In genomic region chr1:161374373-161374772, GRCh38 we compare ENCODE assay signal across 10 cellular contexts. TPM values are rescaled to one million over a fixed set of nuclear protein-coding genes. Genes with fewer than 3 reads are reported as not detected.
DNase-seq lines count a peak whose midpoint lies in the region; ATAC-seq, FAIRE-seq and TF ChIP-seq lines count a peak whose summit lies in the region.
"Had no signal": no experiment of that assay in that cellular context is flagged by ENCODE, and none has a peak within 500 bp of the region (broad histone marks: within the 10 kb centered on the region; RNA-seq: fewer than 3 reads in every experiment).

No MANE protein-coding gene starts in this region.

- peak; percentile 19 to 44 for TF ChIP-seq CTCF in Caco-2 (IDR thresholded peaks at IDR 0.05; ENCODE audit: insufficient read depth in 1 of 2, low read depth in 1 of 2, low read length in 1 of 2, severe bottlenecking in 1 of 2, unreplicated experiment in 1 of 2)
- peak; percentile 12 for TF ChIP-seq CTCF in kidney epithelial cell (IDR thresholded peaks at IDR 0.05; ENCODE audit: insufficient read depth, low read length, poor library complexity, severe bottlenecking)

- H3K27me3 Mint-ChIP-seq in Caco-2 (ENCODE audit: insufficient read depth, unreplicated experiment) = no peaks in the 10 kb centered on the region
- H3K27me3 Mint-ChIP-seq: central memory CD8-positive, alpha-beta T cell had no signal

- H3K36me3 Mint-ChIP-seq in Caco-2 (ENCODE audit: insufficient read depth, unreplicated experiment) = peaks cover 5% of the 10 kb centered on the region

- H3K4me1 Mint-ChIP-seq in Caco-2 (ENCODE audit: low read depth, unreplicated experiment) = no peaks in the 10 kb centered on the region
- H3K4me1 Mint-ChIP-seq: central memory CD8-positive, alpha-beta T cell had no signal

- POLR2A ChIA-PET in Caco-2 (lab: Charles Lee) = interaction anchor here (0.6 to 1.2 kb wide), 3 partner anchors 60 to 167 kb away, joined by 3 to 4 read pairs (median 3); partner anchors contain the start of genes SDHC and TOMM40L

- peak in 1 of 2 experiments; percentile 14 for DNase-seq in Caco-2
- DNase-seq in H7 = peak; percentile 38
- DNase-seq in kidney epithelial cell (ENCODE audit: low read depth) = no peak
- DNase-seq in posterior cingulate gyrus = no peak
- no peak for DNase-seq in H4 (ENCODE audit: low spot score)

- ATAC-seq in GM21529 (IDR thresholded peaks at IDR 0.05; ENCODE audit: unreplicated experiment) = no peak
- no peak for ATAC-seq in HG02973 (IDR thresholded peaks at IDR 0.05; ENCODE audit: unreplicated experiment)

- H3K27me3 ChIP-seq in Caco-2 (replicated peaks; ENCODE audit: control insufficient read depth, insufficient read depth, low read length) = no peaks in the 10 kb centered on the region
- H3K27me3 ChIP-seq in H7 (ENCODE audit: control insufficient read depth, insufficient read depth, low read length) = no peaks in the 10 kb centered on the region
- H3K27me3 ChIP-seq in kidney epithelial cell (ENCODE audit: control insufficient read depth, insufficient read depth, low read length) = no peaks in the 10 kb centered on the region

- BruUV-seq in Caco-2 (replicated peaks; lab: Mats Ljungman, UMichigan) = no TSS peak

- H3K9me3 ChIP-seq in Caco-2 = no peaks in the 10 kb centered on the region

- FAIRE-seq in TTC549 (lab: Jason Lieb, UNC) = peak; percentile 98

- CTCF ChIA-PET in Caco-2 (lab: Charles Lee) = interaction anchor here (0.6 to 1.6 kb wide), 14 partner anchors 13 to 183 kb away, joined by 3 to 21 read pairs (median 4); partner anchors contain the start of genes SDHC and TOMM40L

- H3K4me3 Mint-ChIP-seq in Caco-2 (ENCODE audit: unreplicated experiment) = no peak overlapping the region
- H3K4me3 Mint-ChIP-seq: central memory CD8-positive, alpha-beta T cell had no signal

- intact Hi-C loops in Caco-2 (cut with micrococcal nuclease; ENCODE audit: unreplicated experiment) (loop anchor here (1.0 kb wide), 3 partner anchors 147 to 182 kb away; no protein-coding TSS in a partner anchor), posterior cingulate gyrus (cut with DNase I) (no loop called here)

- H3K4me3 ChIP-seq in Caco-2 (ENCODE audit: low read depth, low read length) = no peak overlapping the region
- no peak overlapping the region for H3K4me3 ChIP-seq in H7 (ENCODE audit: insufficient read depth, low read depth, low read length)
- H3K4me3 ChIP-seq in kidney epithelial cell (ENCODE audit: low read depth, low read length) = no peak overlapping the region

- H3K9me3 Mint-ChIP-seq in Caco-2 (ENCODE audit: unreplicated experiment) = no peaks in the 10 kb centered on the region
- H3K9me3 Mint-ChIP-seq: central memory CD8-positive, alpha-beta T cell had no signal

- peaks cover 15% of the 10 kb centered on the region; the same call in 1 of the 2 replicates for H3K4me1 ChIP-seq in Caco-2
- H3K4me1 ChIP-seq: parathyroid adenoma had no signal

- H3K27ac Mint-ChIP-seq in Caco-2 (ENCODE audit: unreplicated experiment) = no peak overlapping the region

- H3K36me3 ChIP-seq in Caco-2 (ENCODE audit: control insufficient read depth, insufficient read depth, low read length) = no peaks in the 10 kb centered on the region
- H3K36me3 ChIP-seq in H7 (replicated peaks; ENCODE audit: control insufficient read depth, insufficient read depth, low read length) = no peaks in the 10 kb centered on the region
- no peaks in the 10 kb centered on the region for H3K36me3 ChIP-seq in kidney epithelial cell (ENCODE audit: control insufficient read depth, insufficient read depth, low read length)

RNA-seq across cellular contexts. Expression of gene CFAP126, which starts 6.7 kb away (rescaled TPM):
- not detected in 2 replicates for total RNA-seq in Caco-2 (2022)
- total RNA-seq in H7 (2014; rRNA removed; shearing (Covaris generic)) = not detected in 2 replicates
- total RNA-seq in kidney epithelial cell = not detected in 2 replicates
- not detected in 2 replicates for total RNA-seq in H4 (2014; rRNA removed; shearing (Covaris generic))
